In genomic region chr11:101456812-101457211, GRCh38 we compare ENCODE assay signal across 1 cellular context.
TF ChIP-seq lines count a peak whose summit lies in the region.

No MANE protein-coding gene starts in this region.

TF ChIP-seq in GM23338, 12 proteins besides CTCF, POLR2A, EP300 and RAD21 (continued from another document):
- TF ChIP-seq, protein P1, sequence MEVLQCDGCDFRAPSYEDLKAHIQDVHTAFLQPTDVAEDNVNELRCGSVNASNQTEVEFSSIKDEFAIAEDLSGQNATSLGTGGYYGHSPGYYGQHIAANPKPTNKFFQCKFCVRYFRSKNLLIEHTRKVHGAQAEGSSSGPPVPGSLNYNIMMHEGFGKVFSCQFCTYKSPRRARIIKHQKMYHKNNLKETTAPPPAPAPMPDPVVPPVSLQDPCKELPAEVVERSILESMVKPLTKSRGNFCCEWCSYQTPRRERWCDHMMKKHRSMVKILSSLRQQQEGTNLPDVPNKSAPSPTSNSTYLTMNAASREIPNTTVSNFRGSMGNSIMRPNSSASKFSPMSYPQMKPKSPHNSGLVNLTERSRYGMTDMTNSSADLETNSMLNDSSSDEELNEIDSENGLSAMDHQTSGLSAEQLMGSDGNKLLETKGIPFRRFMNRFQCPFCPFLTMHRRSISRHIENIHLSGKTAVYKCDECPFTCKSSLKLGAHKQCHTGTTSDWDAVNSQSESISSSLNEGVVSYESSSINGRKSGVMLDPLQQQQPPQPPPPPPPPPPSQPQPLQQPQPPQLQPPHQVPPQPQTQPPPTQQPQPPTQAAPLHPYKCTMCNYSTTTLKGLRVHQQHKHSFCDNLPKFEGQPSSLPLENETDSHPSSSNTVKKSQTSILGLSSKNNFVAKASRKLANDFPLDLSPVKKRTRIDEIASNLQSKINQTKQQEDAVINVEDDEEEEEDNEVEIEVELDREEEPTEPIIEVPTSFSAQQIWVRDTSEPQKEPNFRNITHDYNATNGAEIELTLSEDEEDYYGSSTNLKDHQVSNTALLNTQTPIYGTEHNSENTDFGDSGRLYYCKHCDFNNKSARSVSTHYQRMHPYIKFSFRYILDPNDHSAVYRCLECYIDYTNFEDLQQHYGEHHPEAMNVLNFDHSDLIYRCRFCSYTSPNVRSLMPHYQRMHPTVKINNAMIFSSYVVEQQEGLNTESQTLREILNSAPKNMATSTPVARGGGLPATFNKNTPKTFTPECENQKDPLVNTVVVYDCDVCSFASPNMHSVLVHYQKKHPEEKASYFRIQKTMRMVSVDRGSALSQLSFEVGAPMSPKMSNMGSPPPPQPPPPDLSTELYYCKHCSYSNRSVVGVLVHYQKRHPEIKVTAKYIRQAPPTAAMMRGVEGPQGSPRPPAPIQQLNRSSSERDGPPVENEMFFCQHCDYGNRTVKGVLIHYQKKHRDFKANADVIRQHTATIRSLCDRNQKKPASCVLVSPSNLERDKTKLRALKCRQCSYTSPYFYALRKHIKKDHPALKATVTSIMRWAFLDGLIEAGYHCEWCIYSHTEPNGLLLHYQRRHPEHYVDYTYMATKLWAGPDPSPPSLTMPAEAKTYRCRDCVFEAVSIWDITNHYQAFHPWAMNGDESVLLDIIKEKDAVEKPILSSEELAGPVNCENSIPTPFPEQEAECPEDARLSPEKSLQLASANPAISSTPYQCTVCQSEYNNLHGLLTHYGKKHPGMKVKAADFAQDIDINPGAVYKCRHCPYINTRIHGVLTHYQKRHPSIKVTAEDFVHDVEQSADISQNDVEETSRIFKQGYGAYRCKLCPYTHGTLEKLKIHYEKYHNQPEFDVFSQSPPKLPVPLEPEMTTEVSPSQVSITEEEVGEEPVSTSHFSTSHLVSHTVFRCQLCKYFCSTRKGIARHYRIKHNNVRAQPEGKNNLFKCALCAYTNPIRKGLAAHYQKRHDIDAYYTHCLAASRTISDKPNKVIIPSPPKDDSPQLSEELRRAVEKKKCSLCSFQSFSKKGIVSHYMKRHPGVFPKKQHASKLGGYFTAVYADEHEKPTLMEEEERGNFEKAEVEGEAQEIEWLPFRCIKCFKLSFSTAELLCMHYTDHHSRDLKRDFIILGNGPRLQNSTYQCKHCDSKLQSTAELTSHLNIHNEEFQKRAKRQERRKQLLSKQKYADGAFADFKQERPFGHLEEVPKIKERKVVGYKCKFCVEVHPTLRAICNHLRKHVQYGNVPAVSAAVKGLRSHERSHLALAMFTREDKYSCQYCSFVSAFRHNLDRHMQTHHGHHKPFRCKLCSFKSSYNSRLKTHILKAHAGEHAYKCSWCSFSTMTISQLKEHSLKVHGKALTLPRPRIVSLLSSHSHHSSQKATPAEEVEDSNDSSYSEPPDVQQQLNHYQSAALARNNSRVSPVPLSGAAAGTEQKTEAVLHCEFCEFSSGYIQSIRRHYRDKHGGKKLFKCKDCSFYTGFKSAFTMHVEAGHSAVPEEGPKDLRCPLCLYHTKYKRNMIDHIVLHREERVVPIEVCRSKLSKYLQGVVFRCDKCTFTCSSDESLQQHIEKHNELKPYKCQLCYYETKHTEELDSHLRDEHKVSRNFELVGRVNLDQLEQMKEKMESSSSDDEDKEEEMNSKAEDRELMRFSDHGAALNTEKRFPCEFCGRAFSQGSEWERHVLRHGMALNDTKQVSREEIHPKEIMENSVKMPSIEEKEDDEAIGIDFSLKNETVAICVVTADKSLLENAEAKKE (CRISPR knock-in tag; IDR thresholded peaks at IDR 0.05) = no peak
- TF ChIP-seq CREB1 (CRISPR knock-in tag; IDR thresholded peaks at IDR 0.05; ENCODE audit: low read depth) (no peak), NANOG (IDR thresholded peaks at IDR 0.05; ENCODE audit: borderline replicate concordance) (no peak), STAT1 (IDR thresholded peaks at IDR 0.05; ENCODE audit: unreplicated experiment) (no peak), JUNB (IDR thresholded peaks at IDR 0.05; ENCODE audit: unreplicated experiment) (no peak), ZNF331 (CRISPR knock-in tag; IDR thresholded peaks at IDR 0.05; ENCODE audit: low read depth) (no peak), ETS1 (IDR thresholded peaks at IDR 0.05) (no peak), ZNF114 (CRISPR knock-in tag; IDR thresholded peaks at IDR 0.05) (no peak), POLR2AphosphoS5 (IDR thresholded peaks at IDR 0.05; ENCODE audit: low read depth) (no peak), EZH2phosphoT487 (IDR thresholded peaks at IDR 0.05; ENCODE audit: unreplicated experiment) (no peak)
